26 cellular contexts compared by ENCODE assay signal in the genomic region with DNA sequence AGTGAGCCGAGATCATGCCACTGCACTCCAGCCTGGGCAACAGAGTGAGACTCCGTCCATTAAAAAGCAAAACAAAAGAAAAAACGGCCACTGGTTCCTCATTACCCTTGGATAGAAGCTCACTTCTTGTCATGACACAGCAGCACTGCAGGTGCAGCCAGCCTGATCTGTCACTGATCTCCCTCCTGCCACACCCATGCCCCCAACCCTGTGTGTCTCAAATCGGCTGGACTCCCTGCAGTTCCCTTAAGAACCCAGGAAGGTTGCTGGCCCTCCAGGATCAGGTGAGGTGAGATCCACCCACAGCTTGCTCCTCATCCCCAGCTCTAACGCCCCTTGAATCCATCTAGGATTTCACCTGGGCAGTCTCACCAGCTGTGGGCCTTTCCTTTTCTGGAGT. TPM values are rescaled to one million over a fixed set of nuclear protein-coding genes. Genes with fewer than 3 reads are reported as not detected.
"Had no signal": no experiment of that assay in that cellular context is flagged by ENCODE, and none has a peak within 500 bp of the region (broad histone marks: within the 10 kb centered on the region; RNA-seq: fewer than 3 reads in every experiment).

No MANE protein-coding gene starts in this region.

- ATAC-seq: gastrocnemius medialis; left lobe of liver; naive thymus-derived CD4-positive, alpha-beta T cell; sciatic nerve; stimulated activated effector memory CD8-positive, alpha-beta T cell treated with anti-CD3 and anti-CD28 coated beads, Interleukin-12 subunit alpha, Interleukin-12 subunit beta, amount 100 ng/mL, for 72 hours had no signal

- H3K79me2 ChIP-seq: parathyroid adenoma had no signal

- H3K4me1 Mint-ChIP-seq: nephron had no signal

- H3K9me3 ChIP-seq: esophagus squamous epithelium, gastrocnemius medialis, prostate gland, right atrium auricular region, stomach, thyroid gland had no signal

- H3K27ac ChIP-seq: coronary artery, esophagus squamous epithelium, gastrocnemius medialis, neural progenitor cell, parathyroid adenoma, prostate gland, right atrium auricular region, stomach, thyroid gland had no signal

- H2AFZ ChIP-seq: neural progenitor cell, parathyroid adenoma had no signal

- H3K9ac ChIP-seq: neural progenitor cell, parathyroid adenoma had no signal

- H3K4me3 Mint-ChIP-seq: naive thymus-derived CD4-positive, alpha-beta T cell; nephron; neural progenitor cell; stimulated activated effector memory CD8-positive, alpha-beta T cell treated with anti-CD3 and anti-CD28 coated beads, Interleukin-12 subunit alpha, Interleukin-12 subunit beta, amount 100 ng/mL, for 72 hours had no signal

- H3K36me3 Mint-ChIP-seq: neural progenitor cell; stimulated activated effector memory CD8-positive, alpha-beta T cell treated with anti-CD3 and anti-CD28 coated beads, Interleukin-12 subunit alpha, Interleukin-12 subunit beta, amount 100 ng/mL, for 72 hours had no signal

- H3K27ac Mint-ChIP-seq: nephron; neural progenitor cell; stimulated activated effector memory CD8-positive, alpha-beta T cell treated with anti-CD3 and anti-CD28 coated beads, Interleukin-12 subunit alpha, Interleukin-12 subunit beta, amount 100 ng/mL, for 72 hours had no signal

- H3K4me3 ChIP-seq: coronary artery, esophagus squamous epithelium, gastrocnemius medialis, neural progenitor cell, prostate gland, right atrium auricular region, stomach, thyroid gland had no signal

- FAIRE-seq: endometrium, kidney had no signal

- H3K4me2 ChIP-seq: neural progenitor cell had no signal

- H3K27me3 ChIP-seq: esophagus squamous epithelium, gastrocnemius medialis, neural progenitor cell, right atrium auricular region, stomach, thyroid gland had no signal

- DNase-seq: dermis blood vessel endothelial cell; effector memory CD4-positive, alpha-beta T cell; erythroblast; esophagus squamous epithelium; gastrocnemius medialis; kidney; mesenchymal stem cell; midbrain; naive thymus-derived CD4-positive, alpha-beta T cell; stimulated activated CD4-positive, alpha-beta T cell treated with anti-CD3 and anti-CD28 coated beads, Interleukin-2, amount 100 ng/mL, for 24 hours; stimulated activated CD4-positive, alpha-beta T cell treated with anti-CD3 and anti-CD28 coated beads, Interleukin-4, amount 100 ng/mL, for 24 hours; stimulated activated naive CD4-positive, alpha-beta T cell treated with Interleukin-2 at 50 U/mL for 16 hours; stomach; thyroid gland had no signal

- H3K36me3 ChIP-seq: neural progenitor cell, prostate gland, right atrium auricular region, thyroid gland had no signal

- H3K4me1 ChIP-seq: esophagus squamous epithelium, gastrocnemius medialis, neural progenitor cell, parathyroid adenoma, prostate gland, right atrium auricular region, stomach, thyroid gland had no signal

RNA-seq across cellular contexts. Expression of a gene that starts 26.3 kb away (rescaled TPM):
- total RNA-seq: lung microvascular endothelial cell; naive thymus-derived CD4-positive, alpha-beta T cell; osteoblast had no signal
